13 cellular contexts compared by ENCODE assay signal in genomic region chr19:3396881-3397265, GRCh38. TPM values are rescaled to one million over a fixed set of nuclear protein-coding genes. Genes with fewer than 3 reads are reported as not detected.
DNase-seq lines count a peak whose midpoint lies in the region; ATAC-seq and TF ChIP-seq lines count a peak whose summit lies in the region.
"Had no signal": no experiment of that assay in that cellular context is flagged by ENCODE, and none has a peak within 500 bp of the region (broad histone marks: within the 10 kb centered on the region; RNA-seq: fewer than 3 reads in every experiment).

No MANE protein-coding gene starts in this region.

- no peaks in the 10 kb centered on the region for H3K36me3 ChIP-seq in Peyer's patch
- H3K36me3 ChIP-seq in muscle layer of duodenum (ENCODE audit: control insufficient read depth in 1 of 2, insufficient read depth in 2 of 2, low read length in 2 of 2) = no peaks in the 10 kb centered on the region

- TF ChIP-seq CTCF in Peyer's patch (IDR thresholded peaks at IDR 0.05) (no peak), dorsolateral prefrontal cortex (IDR thresholded peaks at IDR 0.05 in 54 of 56, conservative IDR thresholded peaks at IDR 0.05 in 2 of 56; ENCODE audit: low read depth in 1 of 56, partially characterized antibody in 56 of 56) (no peak)

- H3K27me3 ChIP-seq in Peyer's patch (no peaks in the 10 kb centered on the region), dorsolateral prefrontal cortex (no peaks in the 10 kb centered on the region), muscle layer of duodenum (ENCODE audit: low read depth, low read length) (no peaks in the 10 kb centered on the region)

- H3K27ac ChIP-seq in Peyer's patch (peak overlapping the region; percentile 29 to 78 (median 61)), dorsolateral prefrontal cortex (peak overlapping the region; percentile 38 to 100 (median 99)), muscle layer of duodenum (ENCODE audit: low read length) (peak overlapping the region; percentile 76), substantia nigra (ENCODE audit: low read depth, low read length, poor library complexity, severe bottlenecking) (peak overlapping the region; percentile 97)

- H3K4me1 ChIP-seq in Peyer's patch (peaks cover 0 to 27% (median 0%) of the 10 kb centered on the region in 4 donors), muscle layer of duodenum (ENCODE audit: control insufficient read depth in 1 of 2, insufficient read depth in 2 of 2, low read length in 2 of 2) (peaks cover 15 to 35% of the 10 kb centered on the region in 2 donors)

- no peak for ATAC-seq in GM21619 (IDR thresholded peaks at IDR 0.05; ENCODE audit: unreplicated experiment)
- ATAC-seq: T-cell had no signal

- H3K4me3 ChIP-seq in Peyer's patch (no peak overlapping the region), dorsolateral prefrontal cortex (peak overlapping the region in 5 of 59 donors; percentile 2 to 71 (median 54)), muscle layer of duodenum (ENCODE audit: low read depth in 1 of 2, low read length in 2 of 2) (peak overlapping the region; percentile 21 to 57)

- H3K9me3 ChIP-seq in Peyer's patch = no peaks in the 10 kb centered on the region
- H3K9me3 ChIP-seq in muscle layer of duodenum (ENCODE audit: control insufficient read depth in 1 of 2, low read length in 2 of 2) = no peaks in the 10 kb centered on the region

- TF ChIP-seq POLR2A in Peyer's patch (IDR thresholded peaks at IDR 0.05) = no peak

- intact Hi-C loops in dorsolateral prefrontal cortex (cut with DNase I) = no loop called here

- DNase-seq in Peyer's patch (no peak), dorsolateral prefrontal cortex (no peak), substantia nigra (lab: John Stamatoyannopoulos, UW) (no peak), NCI-H2171 (lab: John Stamatoyannopoulos, UW) (no peak), NCI-H2196 treated with DMSO at 0.1 percent for 48 hours (lab: John Stamatoyannopoulos, UW; ENCODE audit: unreplicated experiment) (no peak), NCI-H1694 treated with DMSO at 0.1 percent for 48 hours (lab: John Stamatoyannopoulos, UW) (no peak)
- DNase-seq: activated T-cell treated with anti-CD3 and anti-CD28 coated beads, Interleukin-2, amount 50 U/mL, for 1 hour; aorta; CD4-positive, alpha-beta T cell; effector CD8-positive, alpha-beta T cell; T-cell had no signal

RNA-seq across cellular contexts. Expression of gene NFIC, which starts 30.5 kb away (rescaled TPM):
- total RNA-seq in Peyer's patch (100 to 1,000 TPM in 1 of 4 donors, 10 to 100 TPM in 3; 34.7 to 191 (median 64.9) TPM), dorsolateral prefrontal cortex (100 to 1,000 TPM in 118 of 120 experiments, 10 to 100 TPM in 2; 98.0 to 269 (median 135) TPM)

Comparison
In these comparisons a context has a peak if more than half of its experiments do, and no peak if none do; other contexts are left out.
1. H3K4me3 ChIP-seq: peak in muscle layer of duodenum (2 of 2); none in Peyer's patch (0 of 4).
2. Peak in every context shown above with its lines, with median percentiles within 50 percentile points of each other: H3K27ac ChIP-seq.